Comparison of ENCODE assay signal across 1 cellular context in genomic region chr5:143559586-143559985, GRCh38.
TF ChIP-seq lines count a peak whose summit lies in the region.

No MANE protein-coding gene starts in this region.

TF ChIP-seq in IMR-90, 13 proteins besides CTCF, POLR2A, EP300 and RAD21 (continued from another document):
- no peak for TF ChIP-seq USF2 (IDR thresholded peaks at IDR 0.05; ENCODE audit: low read depth, low read length)
- no peak for TF ChIP-seq CHD1 (IDR thresholded peaks at IDR 0.05; ENCODE audit: low read depth, low read length)
- no peak for TF ChIP-seq ELK1 (IDR thresholded peaks at IDR 0.05; ENCODE audit: borderline replicate concordance, low read depth, low read length)
- TF ChIP-seq RFX5 (IDR thresholded peaks at IDR 0.05; ENCODE audit: low read depth, low read length): no peak
TF ChIP-seq in IMR-90: peak in this region for 0.
